ENCODE assay signal across 8 cellular contexts in genomic region chr2:44171018-44171417, GRCh38. TPM values are rescaled to one million over a fixed set of nuclear protein-coding genes. Genes with fewer than 3 reads are reported as not detected.
DNase-seq lines count a peak whose midpoint lies in the region; ATAC-seq and TF ChIP-seq lines count a peak whose summit lies in the region.

No MANE protein-coding gene starts in this region.

- CTCF ChIA-PET in CD8-positive, alpha-beta memory T cell (lab: Charles Lee): no interaction called here

- TF ChIP-seq CTCF in MM.1S (IDR thresholded peaks at IDR 0.05; ENCODE audit: low read length): no peak
- no peak for TF ChIP-seq CTCF in coronary artery (IDR thresholded peaks at IDR 0.05)

- no peaks in the 10 kb centered on the region for H3K9me3 ChIP-seq in CD8-positive, alpha-beta memory T cell (ENCODE audit: low read length)
- H3K9me3 ChIP-seq in MM.1S (replicated peaks; ENCODE audit: insufficient read depth, low read length): no peaks in the 10 kb centered on the region

- H3K4me1 Mint-ChIP-seq in CD8-positive, alpha-beta memory T cell: peaks cover 60 to 69% (median 65%) of the 10 kb centered on the region in 3 donors
- peaks cover 24 to 69% (median 61%) of the 10 kb centered on the region in 4 donors for H3K4me1 Mint-ChIP-seq in naive thymus-derived CD8-positive, alpha-beta T cell

- H3K27ac ChIP-seq in CD8-positive, alpha-beta memory T cell (ENCODE audit: low read depth, low read length): no peak overlapping the region
- no peak overlapping the region for H3K27ac ChIP-seq in MM.1S (ENCODE audit: low read length)
- peak overlapping the region; percentile 97 to 98 for H3K27ac ChIP-seq in coronary artery

- peak overlapping the region; percentile 84; the same call in 1 of the 2 replicates for H3K9ac ChIP-seq in MM.1S (ENCODE audit: low read length)

- no peaks in the 10 kb centered on the region for H3K36me3 ChIP-seq in CD8-positive, alpha-beta memory T cell (ENCODE audit: insufficient read depth, low read length)
- no peaks in the 10 kb centered on the region for H3K36me3 ChIP-seq in MM.1S (replicated peaks; ENCODE audit: insufficient read depth, low read length)

- no peaks in the 10 kb centered on the region for H3K27me3 ChIP-seq in CD8-positive, alpha-beta memory T cell (ENCODE audit: insufficient read depth, low read length, poor library complexity, severe bottlenecking)
- no peaks in the 10 kb centered on the region for H3K27me3 ChIP-seq in MM.1S (replicated peaks; ENCODE audit: insufficient read depth, low read length)

- H3K9me2 ChIP-seq in MM.1S (replicated peaks; ENCODE audit: insufficient read depth, low read length): no peaks in the 10 kb centered on the region

- peak overlapping the region in 6 of 8 donors; percentile 13 to 98 (median 52) for H3K27ac Mint-ChIP-seq in CD8-positive, alpha-beta memory T cell
- H3K27ac Mint-ChIP-seq in naive thymus-derived CD8-positive, alpha-beta T cell: peak overlapping the region in 9 of 10 donors; percentile 36 to 100 (median 82)

- H3K9me3 Mint-ChIP-seq in CD8-positive, alpha-beta memory T cell: no peaks in the 10 kb centered on the region
- peaks cover 0 to 2% (median 0%) of the 10 kb centered on the region in 9 donors for H3K9me3 Mint-ChIP-seq in naive thymus-derived CD8-positive, alpha-beta T cell

- H4K20me1 ChIP-seq in MM.1S (ENCODE audit: insufficient read depth, low read length): peaks cover 10% of the 10 kb centered on the region; the same call in 1 of the 2 replicates

- POLR2A ChIA-PET in CD8-positive, alpha-beta memory T cell (lab: Charles Lee): no interaction called here
- POLR2A ChIA-PET in naive thymus-derived CD8-positive, alpha-beta T cell (lab: Charles Lee): interaction anchor here (0.5 to 0.9 kb wide), 2 partner anchors 191 to 193 kb away, joined by 3 to 6 read pairs; partner anchors contain the start of genes CAMKMT and PREPL

- H3K4me1 ChIP-seq in CD8-positive, alpha-beta memory T cell (ENCODE audit: insufficient read depth, low read length): peaks cover 56% of the 10 kb centered on the region
- H3K4me1 ChIP-seq in MM.1S (ENCODE audit: low read length): 0 out of 2 replicates have a peak, but pooled peaks cover 5% of the 10 kb centered on the region

- peaks cover 0 to 32% (median 6%) of the 10 kb centered on the region in 3 donors for H3K36me3 Mint-ChIP-seq in CD8-positive, alpha-beta memory T cell
- peaks cover 0 to 26% (median 6%) of the 10 kb centered on the region in 3 donors for H3K36me3 Mint-ChIP-seq in naive thymus-derived CD8-positive, alpha-beta T cell

- H3K4me2 ChIP-seq in MM.1S (ENCODE audit: low read depth, low read length): peak overlapping the region; percentile 91

- H3F3A ChIP-seq in MM.1S (ENCODE audit: insufficient read depth, low read length): peaks cover 15% of the 10 kb centered on the region; the same call in 1 of the 2 replicates

- H2AFZ ChIP-seq in MM.1S (ENCODE audit: low read length): no peak overlapping the region

- peak overlapping the region; percentile 85 to 99 (median 96) for H3K4me3 Mint-ChIP-seq in CD8-positive, alpha-beta memory T cell
- peak overlapping the region; percentile 84 to 100 (median 98) for H3K4me3 Mint-ChIP-seq in naive thymus-derived CD8-positive, alpha-beta T cell

- H3K79me2 ChIP-seq in MM.1S (ENCODE audit: low read length): peaks cover 73% of the 10 kb centered on the region

- no peak for ATAC-seq in naive thymus-derived CD8-positive, alpha-beta T cell
- no peak for ATAC-seq in HG02642 (IDR thresholded peaks at IDR 0.05; ENCODE audit: poor library complexity, unreplicated experiment)

- DNase-seq in CD8-positive, alpha-beta memory T cell: no peak
- DNase-seq in MM.1S (no peak), coronary artery (ENCODE audit: low spot score) (no peak), anterior cingulate cortex (lab: John Stamatoyannopoulos, UW) (no peak)
- no peak for DNase-seq in naive thymus-derived CD8-positive, alpha-beta T cell
- DNase-seq in stimulated activated naive CD4-positive, alpha-beta T cell (lab: John Stamatoyannopoulos, UW): no peak
- no peak for DNase-seq in effector CD4-positive, alpha-beta T cell

- peak overlapping the region; percentile 83 for H3K4me3 ChIP-seq in CD8-positive, alpha-beta memory T cell (ENCODE audit: low read length)
- H3K4me3 ChIP-seq in MM.1S (ENCODE audit: low read length): peak overlapping the region; percentile 73
- peak overlapping the region; percentile 89 for H3K4me3 ChIP-seq in coronary artery

- no peaks in the 10 kb centered on the region for H3K27me3 Mint-ChIP-seq in CD8-positive, alpha-beta memory T cell
- no peaks in the 10 kb centered on the region for H3K27me3 Mint-ChIP-seq in naive thymus-derived CD8-positive, alpha-beta T cell

RNA-seq across cellular contexts. Expression of gene PPM1B, which starts 2.3 kb away (rescaled TPM):
- total RNA-seq in CD8-positive, alpha-beta memory T cell: 10 to 100 TPM; 40.4 to 41.1 TPM
- polyA plus RNA-seq in CD8-positive, alpha-beta memory T cell: 53.0 TPM
- 10 to 100 TPM; 76.7 to 88.0 TPM for total RNA-seq in naive thymus-derived CD8-positive, alpha-beta T cell
- 10 to 100 TPM; 43.3 to 54.5 (median 51.2) TPM for polyA plus RNA-seq in naive thymus-derived CD8-positive, alpha-beta T cell

Comparison
In these comparisons a context has a peak if more than half of its experiments do, and no peak if none do; other contexts are left out.
1. H3K27ac ChIP-seq: peak in coronary artery (2 of 2); none in CD8-positive, alpha-beta memory T cell (single experiment) and MM.1S (single experiment).
2. Peak in every context shown above with its lines, with median percentiles within 50 percentile points of each other: H3K4me3 ChIP-seq.